In the genomic region with DNA sequence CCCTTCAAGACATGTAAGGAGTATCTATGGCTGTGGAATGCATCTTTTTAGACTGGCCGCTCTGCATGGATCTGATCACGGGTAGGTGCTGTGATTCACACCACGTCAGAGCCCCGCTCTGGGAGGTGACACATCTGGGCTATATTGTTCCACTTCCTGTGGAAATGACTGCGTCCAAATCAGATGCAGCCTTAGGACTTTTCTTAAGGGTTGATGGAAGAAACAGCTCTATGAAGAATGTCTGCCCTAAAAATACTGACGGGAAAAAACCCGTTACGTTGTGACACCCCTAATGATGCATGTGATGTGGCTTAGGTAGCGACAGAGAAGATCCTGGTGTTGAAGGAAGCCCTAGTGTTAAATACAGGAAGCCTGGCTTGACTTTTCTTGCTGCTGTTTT, we compare ENCODE assay signal across 1 cellular context.
TF ChIP-seq lines count a peak whose summit lies in the region.

No MANE protein-coding gene starts in this region.

TF ChIP-seq in K562, 482 proteins besides CTCF, POLR2A, EP300 and RAD21 (continued from another document):
- TF ChIP-seq DACH1 (IDR thresholded peaks at IDR 0.05; ENCODE audit: partially characterized antibody) (no peak), ZNF24 (IDR thresholded peaks at IDR 0.05) (no peak), CHD4 (IDR thresholded peaks at IDR 0.05; ENCODE audit: insufficient read depth, insufficient replicate concordance, low read depth, low read length, poor library complexity, severe bottlenecking) (no peak), HOXB6 (CRISPR knock-in tag; IDR thresholded peaks at IDR 0.05; ENCODE audit: borderline replicate concordance) (no peak), TCFL5 (CRISPR knock-in tag; conservative IDR thresholded peaks at IDR 0.05) (no peak)
